ENCODE assay signal across 34 cellular contexts in genomic region chr11:43664295-43664694, GRCh38.
"Had no signal": no experiment of that assay in that cellular context is flagged by ENCODE, and none has a peak within 500 bp of the region (broad histone marks: within the 10 kb centered on the region; RNA-seq: fewer than 3 reads in every experiment).

No MANE protein-coding gene starts in this region.

- ATAC-seq: activated CD8-positive, alpha-beta memory T cell treated with anti-CD3 and anti-CD28 coated beads, Interleukin-2, amount 10 ng/mL, durations not matched to agents 7 days and 5 days; activated CD8-positive, alpha-beta T cell treated with anti-CD3 and anti-CD28 coated beads, Interleukin-2, amount 10 ng/mL, durations not matched to agents 7 days and 5 days had no signal

- H3K4me1 ChIP-seq: ascending aorta had no signal

- H3K36me3 Mint-ChIP-seq: activated CD4-positive, alpha-beta memory T cell treated with anti-CD3 and anti-CD28 coated beads for 36 hours; activated CD8-positive, alpha-beta memory T cell treated with anti-CD3 and anti-CD28 coated beads, Interleukin-2, amount 10 ng/mL, durations not matched to agents 7 days and 5 days; activated naive CD4-positive, alpha-beta T cell treated with anti-CD3 and anti-CD28 coated beads, Interleukin-2, amount 10 ng/mL, durations not matched to agents 7 days and 5 days; activated naive CD4-positive, alpha-beta T cell treated with anti-CD3 and anti-CD28 coated beads, Interleukin-2, amount 50 U/mL, for 24 hours; activated naive CD8-positive, alpha-beta T cell; brain had no signal

- H3K36me3 ChIP-seq: ascending aorta, cardiac muscle cell had no signal

- H3K9me3 Mint-ChIP-seq: activated B cell treated with CpG ODN at 0.5 μM for 24 hours; activated CD4-positive, alpha-beta memory T cell treated with anti-CD3 and anti-CD28 coated beads for 36 hours; activated CD4-positive, alpha-beta T cell treated with anti-CD3 and anti-CD28 coated beads, Interleukin-2, amount 10 ng/mL, durations not matched to agents 24 days and 14 days; activated naive CD4-positive, alpha-beta T cell treated with anti-CD3 and anti-CD28 coated beads, Interleukin-2, amount 10 ng/mL, durations not matched to agents 7 days and 5 days; activated naive CD4-positive, alpha-beta T cell treated with anti-CD3 and anti-CD28 coated beads, Interleukin-2, amount 50 U/mL, for 24 hours; activated T-cell treated with anti-CD3 and anti-CD28 coated beads, Interleukin-2, amount 50 U/mL, for 24 hours; activated T-helper 2 cell treated with anti-CD3 and anti-CD28 coated beads, Interferon-gamma antibody, Interleukin-2, Interleukin-4, amounts not matched to agents 10 μg/mL and 5 μg/mL and 100 μg/mL, durations not matched to agents 14 hours and 24 hours and 36 hours; central memory CD8-positive, alpha-beta T cell; T-helper 1 cell treated with Interleukin-12 subunit alpha and Interleukin-12 subunit beta and Interleukin-4 antibody, amounts not matched to agents 30 μg/mL and 1 μg/mL, for 36 hours; T-helper 2 cell treated with Interferon-gamma antibody and Interleukin-4, amounts not matched to agents 5 μg/mL and 100 μg/mL, for 36 hours had no signal

- H3K27me3 ChIP-seq: ascending aorta, cardiac muscle cell had no signal

- H3K4me3 Mint-ChIP-seq: activated B cell treated with CpG ODN at 0.5 μM for 24 hours; activated CD4-positive, alpha-beta memory T cell treated with anti-CD3 and anti-CD28 coated beads for 36 hours; activated CD4-positive, alpha-beta T cell treated with anti-CD3 and anti-CD28 coated beads, Interleukin-2, amount 10 ng/mL, durations not matched to agents 24 days and 14 days; activated CD8-positive, alpha-beta memory T cell treated with anti-CD3 and anti-CD28 coated beads, Interleukin-2, amount 10 ng/mL, durations not matched to agents 7 days and 5 days; activated CD8-positive, alpha-beta T cell treated with anti-CD3 and anti-CD28 coated beads, Interleukin-2, amount 10 ng/mL, durations not matched to agents 7 days and 5 days; activated naive CD4-positive, alpha-beta T cell treated with anti-CD3 and anti-CD28 coated beads, Interleukin-2, amount 10 ng/mL, durations not matched to agents 7 days and 5 days; activated naive CD4-positive, alpha-beta T cell treated with anti-CD3 and anti-CD28 coated beads, Interleukin-2, amount 50 U/mL, for 24 hours; activated naive CD8-positive, alpha-beta T cell; activated T-cell treated with anti-CD3 and anti-CD28 coated beads, Interleukin-2, amount 50 U/mL, for 24 hours; brain; central memory CD8-positive, alpha-beta T cell; T-helper 1 cell treated with Interleukin-12 subunit alpha and Interleukin-12 subunit beta and Interleukin-4 antibody, amounts not matched to agents 30 μg/mL and 1 μg/mL, for 36 hours; T-helper 2 cell treated with Interferon-gamma antibody and Interleukin-4, amounts not matched to agents 5 μg/mL and 100 μg/mL, for 36 hours had no signal

- H3K27ac ChIP-seq: ascending aorta, cardiac muscle cell, VCaP had no signal

- H3K4me1 Mint-ChIP-seq: activated B cell treated with CpG ODN at 0.5 μM for 24 hours; activated CD4-positive, alpha-beta T cell treated with anti-CD3 and anti-CD28 coated beads, Interleukin-2, amount 10 ng/mL, durations not matched to agents 24 days and 14 days; activated CD8-positive, alpha-beta memory T cell treated with anti-CD3 and anti-CD28 coated beads, Interleukin-2, amount 10 ng/mL, durations not matched to agents 7 days and 5 days; activated naive CD4-positive, alpha-beta T cell treated with anti-CD3 and anti-CD28 coated beads, Interleukin-2, amount 10 ng/mL, durations not matched to agents 7 days and 5 days; activated naive CD4-positive, alpha-beta T cell treated with anti-CD3 and anti-CD28 coated beads, Interleukin-2, amount 50 U/mL, for 24 hours; brain; central memory CD8-positive, alpha-beta T cell had no signal

- H3K27ac Mint-ChIP-seq: activated B cell treated with CpG ODN at 0.5 μM for 24 hours; activated CD4-positive, alpha-beta memory T cell treated with anti-CD3 and anti-CD28 coated beads for 36 hours; activated CD4-positive, alpha-beta T cell treated with anti-CD3 and anti-CD28 coated beads, Interleukin-2, amount 10 ng/mL, durations not matched to agents 24 days and 14 days; activated CD8-positive, alpha-beta memory T cell treated with anti-CD3 and anti-CD28 coated beads, Interleukin-2, amount 10 ng/mL, durations not matched to agents 7 days and 5 days; activated CD8-positive, alpha-beta T cell treated with anti-CD3 and anti-CD28 coated beads, Interleukin-2, amount 10 ng/mL, durations not matched to agents 7 days and 5 days; activated naive CD4-positive, alpha-beta T cell treated with anti-CD3 and anti-CD28 coated beads, Interleukin-2, amount 10 ng/mL, durations not matched to agents 7 days and 5 days; activated naive CD4-positive, alpha-beta T cell treated with anti-CD3 and anti-CD28 coated beads, Interleukin-2, amount 50 U/mL, for 24 hours; activated naive CD8-positive, alpha-beta T cell; activated T-cell treated with anti-CD3 and anti-CD28 coated beads, Interleukin-2, amount 50 U/mL, for 24 hours; activated T-helper 2 cell treated with anti-CD3 and anti-CD28 coated beads, Interferon-gamma antibody, Interleukin-2, Interleukin-4, amounts not matched to agents 10 μg/mL and 5 μg/mL and 100 μg/mL, durations not matched to agents 14 hours and 24 hours and 36 hours; brain; T-helper 1 cell treated with Interleukin-12 subunit alpha and Interleukin-12 subunit beta and Interleukin-4 antibody, amounts not matched to agents 30 μg/mL and 1 μg/mL, for 36 hours; T-helper 2 cell treated with Interferon-gamma antibody and Interleukin-4, amounts not matched to agents 5 μg/mL and 100 μg/mL, for 36 hours had no signal

- H3K4me3 ChIP-seq: ascending aorta, cardiac muscle cell had no signal

- DNase-seq: activated B cell treated with CpG ODN at 0.5 μM for 24 hours; activated CD4-positive, alpha-beta memory T cell treated with anti-CD3 and anti-CD28 coated beads for 36 hours; activated CD4-positive, alpha-beta T cell treated with anti-CD3 and anti-CD28 coated beads for 4 hours; activated CD4-positive, alpha-beta T cell treated with anti-CD3 and anti-CD28 coated beads, Interleukin-2, amount 50 U/mL, for 1 hour; activated CD4-positive, alpha-beta T cell treated with anti-CD3 and anti-CD28 coated beads, Interleukin-2, amount 50 U/mL, for 4 hours; activated CD4-positive, CD25-positive, alpha-beta regulatory T cell treated with anti-CD3 and anti-CD28 coated beads, Interleukin-2, amount 50 U/mL, for 72 hours; activated CD8-positive, alpha-beta memory T cell treated with anti-CD3 and anti-CD28 coated beads for 24 hours; activated CD8-positive, alpha-beta memory T cell treated with anti-CD3 and anti-CD28 coated beads, Interleukin-2, amount 10 ng/mL, durations not matched to agents 7 days and 5 days; activated CD8-positive, alpha-beta memory T cell treated with anti-CD3 and anti-CD28 coated beads, Interleukin-2, amount 50 U/mL, for 48 hours; activated CD8-positive, alpha-beta T cell treated with anti-CD3 and anti-CD28 coated beads, Interleukin-2, amount 10 ng/mL, durations not matched to agents 7 days and 5 days; activated effector memory CD4-positive, alpha-beta T cell treated with Interleukin-2 at 50 U/mL for 16 hours; activated gamma-delta T cell; activated naive CD4-positive, alpha-beta T cell treated with anti-CD3 and anti-CD28 coated beads, Interleukin-2, amount 10 ng/mL, durations not matched to agents 7 days and 5 days; activated naive CD4-positive, alpha-beta T cell treated with Interleukin-2 at 50 U/mL for 16 hours; activated T-cell treated with anti-CD3 and anti-CD28 coated beads, Interleukin-2, amount 50 U/mL, for 24 hours; activated T-cell treated with anti-CD3 and anti-CD28 coated beads, Interleukin-2, amount 50 U/mL, for 48 hours; amygdala; anterior cingulate cortex; caudate nucleus; cerebellar nuclear complex; T-helper 1 cell; T-helper 2 cell; T-helper 9 cell had no signal

- H3K9me3 ChIP-seq: ascending aorta had no signal
